ENCODE assay signal across 37 cellular contexts in the genomic region with DNA sequence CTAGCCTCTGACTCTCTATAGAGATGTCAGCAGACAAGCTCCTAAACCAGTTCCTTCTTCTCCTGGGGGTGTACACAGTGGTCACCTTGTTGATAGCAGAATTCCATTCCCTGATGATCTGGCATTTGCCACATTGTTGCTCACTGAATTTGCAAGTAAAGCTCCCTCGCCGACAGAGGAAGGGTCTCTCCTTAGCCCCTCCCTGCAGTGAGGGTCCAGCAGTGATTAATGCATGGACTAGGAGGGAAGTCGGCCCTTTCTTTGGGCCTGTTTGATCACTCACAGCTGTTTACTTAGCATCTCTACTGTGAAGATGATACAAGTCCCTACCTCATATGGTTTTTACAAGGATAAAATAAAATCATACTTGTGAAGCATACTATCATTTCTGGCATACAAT.
"Had no signal": no experiment of that assay in that cellular context is flagged by ENCODE, and none has a peak within 500 bp of the region (broad histone marks: within the 10 kb centered on the region; RNA-seq: fewer than 3 reads in every experiment).

No MANE protein-coding gene starts in this region.

- DNase-seq: activated B cell treated with CpG ODN at 0.5 μM for 24 hours; activated CD4-positive, alpha-beta memory T cell treated with anti-CD3 and anti-CD28 coated beads for 36 hours; activated CD4-positive, alpha-beta T cell treated with anti-CD3 and anti-CD28 coated beads for 4 hours; activated CD4-positive, alpha-beta T cell treated with anti-CD3 and anti-CD28 coated beads, Interleukin-2, amount 10 ng/mL, durations not matched to agents 24 days and 14 days; activated CD4-positive, alpha-beta T cell treated with anti-CD3 and anti-CD28 coated beads, Interleukin-2, amount 50 U/mL, for 1 hour; activated CD4-positive, alpha-beta T cell treated with anti-CD3 and anti-CD28 coated beads, Interleukin-2, amount 50 U/mL, for 4 hours; activated CD4-positive, CD25-positive, alpha-beta regulatory T cell treated with anti-CD3 and anti-CD28 coated beads, Interleukin-2, amount 50 U/mL, for 72 hours; activated CD8-positive, alpha-beta memory T cell treated with anti-CD3 and anti-CD28 coated beads for 24 hours; activated CD8-positive, alpha-beta memory T cell treated with anti-CD3 and anti-CD28 coated beads, Interleukin-2, amount 10 ng/mL, durations not matched to agents 7 days and 5 days; activated CD8-positive, alpha-beta memory T cell treated with anti-CD3 and anti-CD28 coated beads, Interleukin-2, amount 50 U/mL, for 48 hours; activated CD8-positive, alpha-beta T cell treated with anti-CD3 and anti-CD28 coated beads, Interleukin-2, amount 10 ng/mL, durations not matched to agents 7 days and 5 days; activated effector memory CD4-positive, alpha-beta T cell treated with Interleukin-2 at 50 U/mL for 16 hours; activated gamma-delta T cell; activated naive CD4-positive, alpha-beta T cell treated with anti-CD3 and anti-CD28 coated beads, Interleukin-2, amount 10 ng/mL, durations not matched to agents 7 days and 5 days; activated naive CD4-positive, alpha-beta T cell treated with Interleukin-2 at 50 U/mL for 16 hours; activated naive CD8-positive, alpha-beta T cell treated with anti-CD3 and anti-CD28 coated beads, Interleukin-2, amount 10 ng/mL, durations not matched to agents 7 days and 5 days; activated naive CD8-positive, alpha-beta T cell treated with anti-CD3 and anti-CD28 coated beads, Interleukin-2, amount 50 U/mL, for 24 hours; activated T-cell treated with anti-CD3 and anti-CD28 coated beads, Interleukin-2, amount 50 U/mL, for 24 hours; activated T-cell treated with anti-CD3 and anti-CD28 coated beads, Interleukin-2, amount 50 U/mL, for 48 hours; amygdala; anterior cingulate cortex; caudate nucleus; cerebellar nuclear complex; T-helper 2 cell; T-helper 9 cell had no signal

- H3K27me3 Mint-ChIP-seq: activated CD4-positive, alpha-beta memory T cell treated with anti-CD3 and anti-CD28 coated beads for 36 hours; brain had no signal

- FAIRE-seq: bronchial epithelial cell, TTC549 had no signal

- H3K4me3 Mint-ChIP-seq: activated B cell treated with CpG ODN at 0.5 μM for 24 hours; activated CD4-positive, alpha-beta memory T cell treated with anti-CD3 and anti-CD28 coated beads for 36 hours; activated CD4-positive, alpha-beta T cell treated with anti-CD3 and anti-CD28 coated beads, Interleukin-2, amount 10 ng/mL, durations not matched to agents 24 days and 14 days; activated CD8-positive, alpha-beta memory T cell treated with anti-CD3 and anti-CD28 coated beads, Interleukin-2, amount 10 ng/mL, durations not matched to agents 7 days and 5 days; activated CD8-positive, alpha-beta T cell treated with anti-CD3 and anti-CD28 coated beads, Interleukin-2, amount 10 ng/mL, durations not matched to agents 7 days and 5 days; activated naive CD4-positive, alpha-beta T cell treated with anti-CD3 and anti-CD28 coated beads, Interleukin-2, amount 10 ng/mL, durations not matched to agents 7 days and 5 days; activated naive CD4-positive, alpha-beta T cell treated with anti-CD3 and anti-CD28 coated beads, Interleukin-2, amount 50 U/mL, for 24 hours; activated naive CD8-positive, alpha-beta T cell; activated naive CD8-positive, alpha-beta T cell treated with anti-CD3 and anti-CD28 coated beads, Interleukin-2, amount 10 ng/mL, durations not matched to agents 7 days and 5 days; activated naive CD8-positive, alpha-beta T cell treated with anti-CD3 and anti-CD28 coated beads, Interleukin-2, amount 50 U/mL, for 24 hours; activated T-cell treated with anti-CD3 and anti-CD28 coated beads, Interleukin-2, amount 50 U/mL, for 24 hours; brain; central memory CD8-positive, alpha-beta T cell; T-helper 1 cell treated with Interleukin-12 subunit alpha and Interleukin-12 subunit beta and Interleukin-4 antibody, amounts not matched to agents 30 μg/mL and 1 μg/mL, for 36 hours; T-helper 2 cell treated with Interferon-gamma antibody and Interleukin-4, amounts not matched to agents 5 μg/mL and 100 μg/mL, for 36 hours had no signal

- H3K4me1 Mint-ChIP-seq: activated naive CD4-positive, alpha-beta T cell treated with anti-CD3 and anti-CD28 coated beads, Interleukin-2, amount 10 ng/mL, durations not matched to agents 7 days and 5 days; activated naive CD8-positive, alpha-beta T cell treated with anti-CD3 and anti-CD28 coated beads, Interleukin-2, amount 10 ng/mL, durations not matched to agents 7 days and 5 days; brain; central memory CD8-positive, alpha-beta T cell had no signal

- H3K27ac Mint-ChIP-seq: activated B cell treated with CpG ODN at 0.5 μM for 24 hours; activated CD4-positive, alpha-beta memory T cell treated with anti-CD3 and anti-CD28 coated beads for 36 hours; activated CD4-positive, alpha-beta T cell treated with anti-CD3 and anti-CD28 coated beads, Interleukin-2, amount 10 ng/mL, durations not matched to agents 24 days and 14 days; activated CD8-positive, alpha-beta memory T cell treated with anti-CD3 and anti-CD28 coated beads, Interleukin-2, amount 10 ng/mL, durations not matched to agents 7 days and 5 days; activated CD8-positive, alpha-beta T cell treated with anti-CD3 and anti-CD28 coated beads, Interleukin-2, amount 10 ng/mL, durations not matched to agents 7 days and 5 days; activated naive CD4-positive, alpha-beta T cell treated with anti-CD3 and anti-CD28 coated beads, Interleukin-2, amount 10 ng/mL, durations not matched to agents 7 days and 5 days; activated naive CD4-positive, alpha-beta T cell treated with anti-CD3 and anti-CD28 coated beads, Interleukin-2, amount 50 U/mL, for 24 hours; activated naive CD8-positive, alpha-beta T cell; activated naive CD8-positive, alpha-beta T cell treated with anti-CD3 and anti-CD28 coated beads, Interleukin-2, amount 10 ng/mL, durations not matched to agents 7 days and 5 days; activated naive CD8-positive, alpha-beta T cell treated with anti-CD3 and anti-CD28 coated beads, Interleukin-2, amount 50 U/mL, for 24 hours; activated T-cell treated with anti-CD3 and anti-CD28 coated beads, Interleukin-2, amount 50 U/mL, for 24 hours; activated T-helper 2 cell treated with anti-CD3 and anti-CD28 coated beads, Interferon-gamma antibody, Interleukin-2, Interleukin-4, amounts not matched to agents 10 μg/mL and 5 μg/mL and 100 μg/mL, durations not matched to agents 14 hours and 24 hours and 36 hours; brain; T-helper 1 cell treated with Interleukin-12 subunit alpha and Interleukin-12 subunit beta and Interleukin-4 antibody, amounts not matched to agents 30 μg/mL and 1 μg/mL, for 36 hours; T-helper 2 cell treated with Interferon-gamma antibody and Interleukin-4, amounts not matched to agents 5 μg/mL and 100 μg/mL, for 36 hours had no signal

- H3K36me3 Mint-ChIP-seq: activated CD4-positive, alpha-beta memory T cell treated with anti-CD3 and anti-CD28 coated beads for 36 hours; activated naive CD4-positive, alpha-beta T cell treated with anti-CD3 and anti-CD28 coated beads, Interleukin-2, amount 10 ng/mL, durations not matched to agents 7 days and 5 days; activated naive CD4-positive, alpha-beta T cell treated with anti-CD3 and anti-CD28 coated beads, Interleukin-2, amount 50 U/mL, for 24 hours; activated naive CD8-positive, alpha-beta T cell; activated naive CD8-positive, alpha-beta T cell treated with anti-CD3 and anti-CD28 coated beads, Interleukin-2, amount 10 ng/mL, durations not matched to agents 7 days and 5 days; brain had no signal

- H3K27ac ChIP-seq: cardiac muscle cell, VCaP had no signal

- H3K36me3 ChIP-seq: ascending aorta, cardiac muscle cell had no signal

- H3K4me3 ChIP-seq: ascending aorta, cardiac muscle cell had no signal

- H3K9me3 ChIP-seq: ascending aorta had no signal

- H3K27me3 ChIP-seq: ascending aorta, cardiac muscle cell had no signal

- H3K9me3 Mint-ChIP-seq: activated CD4-positive, alpha-beta memory T cell treated with anti-CD3 and anti-CD28 coated beads for 36 hours; activated CD4-positive, alpha-beta T cell treated with anti-CD3 and anti-CD28 coated beads, Interleukin-2, amount 10 ng/mL, durations not matched to agents 24 days and 14 days; activated naive CD4-positive, alpha-beta T cell treated with anti-CD3 and anti-CD28 coated beads, Interleukin-2, amount 10 ng/mL, durations not matched to agents 7 days and 5 days; activated naive CD4-positive, alpha-beta T cell treated with anti-CD3 and anti-CD28 coated beads, Interleukin-2, amount 50 U/mL, for 24 hours; activated naive CD8-positive, alpha-beta T cell treated with anti-CD3 and anti-CD28 coated beads, Interleukin-2, amount 50 U/mL, for 24 hours; activated T-cell treated with anti-CD3 and anti-CD28 coated beads, Interleukin-2, amount 50 U/mL, for 24 hours; central memory CD8-positive, alpha-beta T cell; T-helper 1 cell treated with Interleukin-12 subunit alpha and Interleukin-12 subunit beta and Interleukin-4 antibody, amounts not matched to agents 30 μg/mL and 1 μg/mL, for 36 hours; T-helper 2 cell treated with Interferon-gamma antibody and Interleukin-4, amounts not matched to agents 5 μg/mL and 100 μg/mL, for 36 hours had no signal

- ATAC-seq: activated CD8-positive, alpha-beta memory T cell treated with anti-CD3 and anti-CD28 coated beads, Interleukin-2, amount 10 ng/mL, durations not matched to agents 7 days and 5 days; activated CD8-positive, alpha-beta T cell treated with anti-CD3 and anti-CD28 coated beads, Interleukin-2, amount 10 ng/mL, durations not matched to agents 7 days and 5 days; activated naive CD8-positive, alpha-beta T cell treated with anti-CD3 and anti-CD28 coated beads, Interleukin-2, amount 50 U/mL, for 24 hours had no signal
